ENCODE assay signal across 9 cellular contexts in genomic region chr18:23970161-23971153, GRCh38.
A peak's percentile ranks its signal among the peaks of the same experiment; 100 is the strongest.
DNase-seq lines count a peak whose midpoint lies in the region; ATAC-seq lines count a peak whose summit lies in the region.
"Had no signal": no experiment of that assay in that cellular context is flagged by ENCODE, and none has a peak within 500 bp of the region (broad histone marks: within the 10 kb centered on the region; RNA-seq: fewer than 3 reads in every experiment).

No MANE protein-coding gene starts in this region.

- peaks cover 3% of the 10 kb centered on the region for H3K36me3 Mint-ChIP-seq in T-helper 2 cell treated with Interferon-gamma antibody and Interleukin-4, amounts not matched to agents 5 μg/mL and 100 μg/mL, for 36 hours (ENCODE audit: low read depth)
- peaks cover 14% of the 10 kb centered on the region for H3K36me3 Mint-ChIP-seq in activated naive CD4-positive, alpha-beta T cell treated with anti-CD3 and anti-CD28 coated beads, Interleukin-2, amount 10 ng/mL, durations not matched to agents 7 days and 5 days

- H3K27me3 Mint-ChIP-seq in T-helper 2 cell treated with Interferon-gamma antibody and Interleukin-4, amounts not matched to agents 5 μg/mL and 100 μg/mL, for 36 hours (ENCODE audit: low read depth) = peaks cover 35% of the 10 kb centered on the region
- peaks cover 5% of the 10 kb centered on the region for H3K27me3 Mint-ChIP-seq in activated naive CD4-positive, alpha-beta T cell treated with anti-CD3 and anti-CD28 coated beads, Interleukin-2, amount 10 ng/mL, durations not matched to agents 7 days and 5 days

- peak overlapping the region; percentile 44 for H3K4me3 Mint-ChIP-seq in T-helper 2 cell treated with Interferon-gamma antibody and Interleukin-4, amounts not matched to agents 5 μg/mL and 100 μg/mL, for 36 hours
- H3K4me3 Mint-ChIP-seq in activated naive CD4-positive, alpha-beta T cell treated with anti-CD3 and anti-CD28 coated beads, Interleukin-2, amount 10 ng/mL, durations not matched to agents 7 days and 5 days = no peak overlapping the region

- DNase-seq in T-helper 2 cell treated with Interferon-gamma antibody and Interleukin-4, amounts not matched to agents 5 μg/mL and 100 μg/mL, for 36 hours (ENCODE audit: low spot score) = peak; percentile 24
- DNase-seq in activated naive CD4-positive, alpha-beta T cell treated with anti-CD3 and anti-CD28 coated beads, Interleukin-2, amount 10 ng/mL, durations not matched to agents 7 days and 5 days = peak; percentile 66
- peak; percentile 21 for DNase-seq in stimulated activated CD4-positive, alpha-beta T cell treated with anti-CD3 and anti-CD28 coated beads, Interleukin-4, amount 100 ng/mL, for 1 hour
- no peak for DNase-seq in hippocampal formation (lab: John Stamatoyannopoulos, UW)
- DNase-seq in NCI-H446 (lab: John Stamatoyannopoulos, UW) = no peak
- no peak for DNase-seq in NCI-H1105 (lab: John Stamatoyannopoulos, UW)
- DNase-seq: posterior cingulate gyrus had no signal

- peaks cover 36% of the 10 kb centered on the region for H3K4me1 Mint-ChIP-seq in T-helper 2 cell treated with Interferon-gamma antibody and Interleukin-4, amounts not matched to agents 5 μg/mL and 100 μg/mL, for 36 hours (ENCODE audit: low read depth)
- H3K4me1 Mint-ChIP-seq in activated naive CD4-positive, alpha-beta T cell treated with anti-CD3 and anti-CD28 coated beads, Interleukin-2, amount 10 ng/mL, durations not matched to agents 7 days and 5 days = peaks cover 65% of the 10 kb centered on the region

- H3K9me3 Mint-ChIP-seq in T-helper 2 cell treated with Interferon-gamma antibody and Interleukin-4, amounts not matched to agents 5 μg/mL and 100 μg/mL, for 36 hours = no peaks in the 10 kb centered on the region
- peaks cover 3% of the 10 kb centered on the region for H3K9me3 Mint-ChIP-seq in activated naive CD4-positive, alpha-beta T cell treated with anti-CD3 and anti-CD28 coated beads, Interleukin-2, amount 10 ng/mL, durations not matched to agents 7 days and 5 days

- H3K27ac Mint-ChIP-seq in T-helper 2 cell treated with Interferon-gamma antibody and Interleukin-4, amounts not matched to agents 5 μg/mL and 100 μg/mL, for 36 hours = peak overlapping the region; percentile 79
- H3K27ac Mint-ChIP-seq in activated naive CD4-positive, alpha-beta T cell treated with anti-CD3 and anti-CD28 coated beads, Interleukin-2, amount 10 ng/mL, durations not matched to agents 7 days and 5 days = peak overlapping the region; percentile 91

- ATAC-seq in GM21367 (IDR thresholded peaks at IDR 0.05; ENCODE audit: unreplicated experiment) (peak; percentile 40), HG03159 (IDR thresholded peaks at IDR 0.05; ENCODE audit: unreplicated experiment) (no peak)

- CTCF ChIA-PET in activated naive CD4-positive, alpha-beta T cell treated with anti-CD3 and anti-CD28 coated beads, Interleukin-2, amount 10 ng/mL, durations not matched to agents 7 days and 5 days (lab: Charles Lee) = interaction anchor here (1.1 to 1.3 kb wide), 2 partner anchors 8 to 52 kb away, joined by 3 read pairs; no protein-coding TSS in a partner anchor

Comparison
In these comparisons a context has a peak if more than half of its experiments do, and no peak if none do; other contexts are left out.
1. DNase-seq: peak in T-helper 2 cell treated with Interferon-gamma antibody and Interleukin-4, amounts not matched to agents 5 μg/mL and 100 μg/mL, for 36 hours (single experiment), activated naive CD4-positive, alpha-beta T cell treated with anti-CD3 and anti-CD28 coated beads, Interleukin-2, amount 10 ng/mL, durations not matched to agents 7 days and 5 days (single experiment) and stimulated activated CD4-positive, alpha-beta T cell treated with anti-CD3 and anti-CD28 coated beads, Interleukin-4, amount 100 ng/mL, for 1 hour (single experiment); none in hippocampal formation (0 of 2), NCI-H446 (0 of 2) and NCI-H1105 (single experiment).